In genomic region chrX:115560978-115561604, GRCh38 we compare ENCODE assay signal across 1 cellular context.
A peak's percentile ranks its signal among the peaks of the same experiment; 100 is the strongest.
TF ChIP-seq lines count a peak whose summit lies in the region.

TSS of gene PLS3 (plus strand) at chrX:115561174. CDS start at chrX:115610251, 49,077 bp downstream.

TF ChIP-seq in IMR-90, 13 proteins besides CTCF, POLR2A, EP300 and RAD21 (continued from another document):
- TF ChIP-seq ELK1 (IDR thresholded peaks at IDR 0.05; ENCODE audit: borderline replicate concordance, low read depth, low read length) (no peak), MAZ (IDR thresholded peaks at IDR 0.05; ENCODE audit: borderline replicate concordance, low read depth, low read length) (peak; percentile 96)
- TF ChIP-seq, protein P1, sequence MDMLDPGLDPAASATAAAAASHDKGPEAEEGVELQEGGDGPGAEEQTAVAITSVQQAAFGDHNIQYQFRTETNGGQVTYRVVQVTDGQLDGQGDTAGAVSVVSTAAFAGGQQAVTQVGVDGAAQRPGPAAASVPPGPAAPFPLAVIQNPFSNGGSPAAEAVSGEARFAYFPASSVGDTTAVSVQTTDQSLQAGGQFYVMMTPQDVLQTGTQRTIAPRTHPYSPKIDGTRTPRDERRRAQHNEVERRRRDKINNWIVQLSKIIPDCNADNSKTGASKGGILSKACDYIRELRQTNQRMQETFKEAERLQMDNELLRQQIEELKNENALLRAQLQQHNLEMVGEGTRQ (IDR thresholded peaks at IDR 0.05; ENCODE audit: low read depth, low read length), result peak; percentile 8; the same call in 1 of the 2 replicates
